ENCODE assay signal across 8 cellular contexts in genomic region chr3:179347108-179347382, GRCh38. TPM values are rescaled to one million over a fixed set of nuclear protein-coding genes. Genes with fewer than 3 reads are reported as not detected.
DNase-seq lines count a peak whose midpoint lies in the region; ATAC-seq and TF ChIP-seq lines count a peak whose summit lies in the region.

No MANE protein-coding gene starts in this region.

- DNase-seq in NT2/D1 (ENCODE audit: low read depth, low spot score) = no peak
- no peak for DNase-seq in endothelial cell (ENCODE audit: low spot score)
- no peak for DNase-seq in nephron progenitor cell
- no peak for DNase-seq in A172 (ENCODE audit: low spot score)
- DNase-seq in COLO829 (ENCODE audit: low spot score) = no peak

- H3K27ac Mint-ChIP-seq in endothelial cell (ENCODE audit: unreplicated experiment) (peak overlapping the region; percentile 94), nephron progenitor cell (no peak overlapping the region)

- H3K27me3 Mint-ChIP-seq in endothelial cell (ENCODE audit: unreplicated experiment) (peaks cover 3% of the 10 kb centered on the region), nephron progenitor cell (ENCODE audit: low read depth, poor library complexity) (no peaks in the 10 kb centered on the region)

- no peaks in the 10 kb centered on the region for H3K9me3 Mint-ChIP-seq in endothelial cell (ENCODE audit: unreplicated experiment)
- no peaks in the 10 kb centered on the region for H3K9me3 Mint-ChIP-seq in nephron progenitor cell

- no peaks in the 10 kb centered on the region for H3K9me3 ChIP-seq in BLaER1
- no peaks in the 10 kb centered on the region for H3K9me3 ChIP-seq in NT2/D1 (ENCODE audit: insufficient read depth, low read length)

- H3K4me1 ChIP-seq in BLaER1 (peaks cover 22% of the 10 kb centered on the region), NT2/D1 (ENCODE audit: insufficient read depth, insufficient read length) (no peaks in the 10 kb centered on the region)

- peak overlapping the region; percentile 84 for H3K4me2 ChIP-seq in BLaER1

- H3K36me3 ChIP-seq in BLaER1 (peaks cover 25% of the 10 kb centered on the region), NT2/D1 (ENCODE audit: insufficient read depth, insufficient read length, low read length) (peaks cover 31% of the 10 kb centered on the region)

- no peaks in the 10 kb centered on the region for H3K27me3 ChIP-seq in BLaER1
- no peaks in the 10 kb centered on the region for H3K27me3 ChIP-seq in NT2/D1 (ENCODE audit: insufficient read depth, insufficient read length)

- H3K4me3 Mint-ChIP-seq in endothelial cell (ENCODE audit: unreplicated experiment) (peak overlapping the region; percentile 98), nephron progenitor cell (peak overlapping the region; percentile 98)

- peaks cover 10% of the 10 kb centered on the region for H3K4me1 Mint-ChIP-seq in endothelial cell (ENCODE audit: unreplicated experiment)
- peaks cover 16% of the 10 kb centered on the region for H3K4me1 Mint-ChIP-seq in nephron progenitor cell

- no peak for TF ChIP-seq CTCF in endothelial cell (IDR thresholded peaks at IDR 0.05; ENCODE audit: unreplicated experiment)
- TF ChIP-seq CTCF in nephron progenitor cell (IDR thresholded peaks at IDR 0.05) = no peak

- H3K27ac ChIP-seq in BLaER1 = peak overlapping the region; percentile 74

- ATAC-seq in GM21723 (IDR thresholded peaks at IDR 0.05; ENCODE audit: unreplicated experiment) = no peak
- no peak for ATAC-seq in GM21447 (IDR thresholded peaks at IDR 0.05; ENCODE audit: unreplicated experiment)

- H4K20me1 ChIP-seq in BLaER1 = peaks cover 12% of the 10 kb centered on the region; the same call in 1 of the 2 replicates

- H3K4me3 ChIP-seq in BLaER1 (peak overlapping the region; percentile 87), NT2/D1 (ENCODE audit: insufficient read length, low read depth) (peak overlapping the region; percentile 92)

- peaks cover 8% of the 10 kb centered on the region for H3K36me3 Mint-ChIP-seq in endothelial cell (ENCODE audit: low read depth, unreplicated experiment)
- H3K36me3 Mint-ChIP-seq in nephron progenitor cell (ENCODE audit: low read depth) = peaks cover 28% of the 10 kb centered on the region

- H3K9ac ChIP-seq in BLaER1 = peak overlapping the region; percentile 85
- H3K9ac ChIP-seq in NT2/D1 (ENCODE audit: insufficient read length, low read depth) = peak overlapping the region; percentile 83

RNA-seq across cellular contexts. Expression of gene MFN1, which starts 0.5 kb away (rescaled TPM):
- 30.7 TPM for total RNA-seq in endothelial cell (ENCODE audit: unreplicated experiment)
- 78.9 and 83.2 TPM in 2 replicates for total RNA-seq in A172 (2014; rRNA removed; shearing (Covaris generic))

RNA-seq across cellular contexts. Expression of gene ZNF639, which starts 24.2 kb away (rescaled TPM):
- total RNA-seq in endothelial cell (ENCODE audit: unreplicated experiment) = 29.8 TPM
- total RNA-seq in A172 (2014; rRNA removed; shearing (Covaris generic)) = 122 and 145 TPM in 2 replicates
